ENCODE assay signal across 13 cellular contexts in genomic region chr12:99722690-99723486, GRCh38.
A peak's percentile ranks its signal among the peaks of the same experiment; 100 is the strongest.
DNase-seq lines count a peak whose midpoint lies in the region; ATAC-seq and TF ChIP-seq lines count a peak whose summit lies in the region.
"Had no signal": no experiment of that assay in that cellular context is flagged by ENCODE, and none has a peak within 500 bp of the region (broad histone marks: within the 10 kb centered on the region; RNA-seq: fewer than 3 reads in every experiment).

No MANE protein-coding gene starts in this region.

- intact Hi-C loops in left lung (cut with DNase I): no loop called here

- H3K4me3 ChIP-seq in BE2C (ENCODE audit: low read depth, low read length) (no peak overlapping the region), HUES48 (ENCODE audit: low read depth, low read length) (no peak overlapping the region), WERI-Rb-1 (ENCODE audit: low read depth, low read length) (no peak overlapping the region), iPS-20b (ENCODE audit: low read length) (0 out of 2 replicates have a peak overlapping the region, but pooled peaks have one; percentile 21), left lung (no peak overlapping the region)

- H3K4me1 ChIP-seq in BE2C (no peaks in the 10 kb centered on the region), HUES48 (ENCODE audit: control insufficient read depth, insufficient read depth, low read length) (peaks cover 12% of the 10 kb centered on the region), iPS-20b (ENCODE audit: insufficient read depth, low read length) (peaks cover 7% of the 10 kb centered on the region; the same call in 1 of the 2 replicates), left lung (no peaks in the 10 kb centered on the region)

- TF ChIP-seq CTCF in BE2C (IDR thresholded peaks at IDR 0.05; ENCODE audit: low read depth, low read length) (no peak), WERI-Rb-1 (IDR thresholded peaks at IDR 0.05; ENCODE audit: low read depth, low read length) (no peak), left lung (IDR thresholded peaks at IDR 0.05) (no peak)

- no peaks in the 10 kb centered on the region for H3K9me3 ChIP-seq in BE2C
- H3K9me3 ChIP-seq in HUES48 (ENCODE audit: control insufficient read depth, insufficient read depth, low read length): no peaks in the 10 kb centered on the region
- peaks cover 8% of the 10 kb centered on the region for H3K9me3 ChIP-seq in WERI-Rb-1 (ENCODE audit: severe bottlenecking)
- no peaks in the 10 kb centered on the region for H3K9me3 ChIP-seq in iPS-20b (ENCODE audit: insufficient read depth, low read depth, low read length)
- peaks cover 0 to 18% of the 10 kb centered on the region in 2 donors for H3K9me3 ChIP-seq in left lung

- H3K27me3 ChIP-seq in BE2C (no peaks in the 10 kb centered on the region), HUES48 (ENCODE audit: control insufficient read depth, insufficient read depth, low read length) (no peaks in the 10 kb centered on the region), WERI-Rb-1 (ENCODE audit: insufficient read depth, low read depth, severe bottlenecking) (no peaks in the 10 kb centered on the region), iPS-20b (ENCODE audit: insufficient read depth, low read length) (no peaks in the 10 kb centered on the region), left lung (no peaks in the 10 kb centered on the region)

- H3K36me3 ChIP-seq in BE2C (no peaks in the 10 kb centered on the region), HUES48 (ENCODE audit: control insufficient read depth, insufficient read depth, low read length) (no peaks in the 10 kb centered on the region), WERI-Rb-1 (no peaks in the 10 kb centered on the region; the same call in 1 of the 2 replicates), iPS-20b (ENCODE audit: insufficient read depth, low read depth, low read length) (no peaks in the 10 kb centered on the region), left lung (no peaks in the 10 kb centered on the region)

- DNase-seq in BE2C: peak; percentile 3
- DNase-seq in WERI-Rb-1: peak; percentile 95
- DNase-seq in midbrain (lab: John Stamatoyannopoulos, UW): no peak
- DNase-seq in left lung: no peak
- DNase-seq in SIG-M5 treated with dmso at 0.1 percent for 504 hours (lab: John Stamatoyannopoulos, UW; ENCODE audit: unreplicated experiment): no peak
- DNase-seq: COR-L47, NCI-H1417, NCI-H1930, NCI-H524, PC-3 had no signal

- ATAC-seq in left lung: no peak
- ATAC-seq in HG03571 (IDR thresholded peaks at IDR 0.05; ENCODE audit: unreplicated experiment): no peak
- ATAC-seq: PC-3 had no signal

- H3K27ac ChIP-seq in HUES48 (ENCODE audit: low read depth, low read length): peak overlapping the region; percentile 26
- peak overlapping the region; percentile 62 for H3K27ac ChIP-seq in WERI-Rb-1
- no peak overlapping the region for H3K27ac ChIP-seq in iPS-20b (ENCODE audit: low read length)
- no peak overlapping the region for H3K27ac ChIP-seq in left lung

- H3K9ac ChIP-seq in HUES48 (ENCODE audit: low read depth, low read length) (no peak overlapping the region), iPS-20b (ENCODE audit: low read depth, low read length) (peak overlapping the region; percentile 15; the same call in 1 of the 2 replicates)

Comparison
In these comparisons a context has a peak if more than half of its experiments do, and no peak if none do; other contexts are left out.
1. DNase-seq: peak in BE2C (single experiment) and WERI-Rb-1 (single experiment); none in midbrain (single experiment), left lung (0 of 2) and SIG-M5 treated with dmso at 0.1 percent for 504 hours (single experiment).
2. H3K27ac ChIP-seq: peak in HUES48 (single experiment) and WERI-Rb-1 (single experiment); none in iPS-20b (single experiment) and left lung (0 of 2).